In genomic region chr14:60734465-60735242, GRCh38 we compare ENCODE assay signal across 8 cellular contexts. TPM values are rescaled to one million over a fixed set of nuclear protein-coding genes. Genes with fewer than 3 reads are reported as not detected.
DNase-seq lines count a peak whose midpoint lies in the region; TF ChIP-seq lines count a peak whose summit lies in the region.

Gene MNAT1, plus strand, starts transcription at chr14:60734761. Its CDS starts 102 bp downstream, at chr14:60734863.

- WGBS in ovary, 3 donors = 1 to 2% (median 2%) methylated on average over 33 of the region's 33 CpGs
- 2 to 3% methylated on average over 32 to 33 of the region's 33 CpGs for WGBS in thyroid gland, 2 donors

- H3K36me3 ChIP-seq in HAP-1 (replicated peaks) (no peaks in the 10 kb centered on the region), MM.1S (replicated peaks; ENCODE audit: insufficient read depth, low read length) (no peaks in the 10 kb centered on the region), ovary (no peaks in the 10 kb centered on the region), thyroid gland (no peaks in the 10 kb centered on the region)

- intact Hi-C loops in head of caudate nucleus (cut with DNase I) = no loop called here
- intact Hi-C loops in ovary (cut with DNase I) = no loop called here
- intact Hi-C loops in thyroid gland (cut with DNase I) = no loop called here

- peak within 1 kb of the TSS; percentile 83 for H2AFZ ChIP-seq in MM.1S (ENCODE audit: low read length)

- DNase-seq in GDM1 (lab: John Stamatoyannopoulos, UW) (peak; percentile 78), HAP-1 (ENCODE audit: low spot score in 2 of 2) (peak; percentile 82 to 87), MM.1S (peak; percentile 63), SK-N-DZ (ENCODE audit: low spot score) (peak; percentile 83), head of caudate nucleus (peak; percentile 73 to 95 (median 86)), ovary (peak; percentile 69 to 83 (median 74)), thyroid gland (peak; percentile 73 to 80)
- peak; percentile 78 for DNase-seq in activated naive CD4-positive, alpha-beta T cell treated with anti-CD3 and anti-CD28 coated beads, Interleukin-2, amount 10 ng/mL, durations not matched to agents 7 days and 5 days

- no peak for TF ChIP-seq CTCF in MM.1S (IDR thresholded peaks at IDR 0.05; ENCODE audit: low read length)
- peak in 1 of 3 donors; percentile 5 for TF ChIP-seq CTCF in ovary (IDR thresholded peaks at IDR 0.05)
- peak in 3 of 6 experiments; percentile 11 to 18 (median 12) for TF ChIP-seq CTCF in thyroid gland (IDR thresholded peaks at IDR 0.05)

- no peaks in the 10 kb centered on the region for H3K9me2 ChIP-seq in MM.1S (replicated peaks; ENCODE audit: insufficient read depth, low read length)

- H3K4me1 ChIP-seq in HAP-1 = peaks cover 8% of the 10 kb centered on the region; the same call in 1 of the 2 replicates
- H3K4me1 ChIP-seq in MM.1S (ENCODE audit: low read length) = 0 out of 2 replicates have a peak, but pooled peaks cover 3% of the 10 kb centered on the region
- H3K4me1 ChIP-seq in ovary (ENCODE audit: insufficient read depth) = peaks cover 2% of the 10 kb centered on the region
- H3K4me1 ChIP-seq in thyroid gland = peaks cover 0 to 8% of the 10 kb centered on the region in 2 donors

- no peaks in the 10 kb centered on the region for H3K9me3 ChIP-seq in HAP-1
- H3K9me3 ChIP-seq in MM.1S (replicated peaks; ENCODE audit: insufficient read depth, low read length) = no peaks in the 10 kb centered on the region
- no peaks in the 10 kb centered on the region for H3K9me3 ChIP-seq in ovary
- no peaks in the 10 kb centered on the region for H3K9me3 ChIP-seq in thyroid gland

- H3K27ac ChIP-seq in MM.1S (ENCODE audit: low read length) (no peak within 1 kb of the TSS), ovary (peak within 1 kb of the TSS; percentile 64 to 77), thyroid gland (peak within 1 kb of the TSS; percentile 7 to 81 (median 64))

- H3K27me3 ChIP-seq in HAP-1 (ENCODE audit: low read depth) = no peaks in the 10 kb centered on the region
- H3K27me3 ChIP-seq in MM.1S (replicated peaks; ENCODE audit: insufficient read depth, low read length) = no peaks in the 10 kb centered on the region
- H3K27me3 ChIP-seq in ovary = no peaks in the 10 kb centered on the region
- H3K27me3 ChIP-seq in thyroid gland = no peaks in the 10 kb centered on the region

- peak within 1 kb of the TSS; percentile 73 for H3K4me3 ChIP-seq in HAP-1
- peak within 1 kb of the TSS; percentile 88 for H3K4me3 ChIP-seq in MM.1S (ENCODE audit: low read length)
- peak within 1 kb of the TSS; percentile 83 for H3K4me3 ChIP-seq in ovary
- H3K4me3 ChIP-seq in thyroid gland (replicated peaks in 1 of 3) = peak within 1 kb of the TSS; percentile 37 to 80 (median 46)

- H3K79me2 ChIP-seq in MM.1S (ENCODE audit: low read length) = peaks cover 33% of the 10 kb centered on the region

- peak within 1 kb of the TSS; percentile 69 for H3K9ac ChIP-seq in MM.1S (ENCODE audit: low read length)

- H3K4me1 Mint-ChIP-seq in activated naive CD4-positive, alpha-beta T cell treated with anti-CD3 and anti-CD28 coated beads, Interleukin-2, amount 10 ng/mL, durations not matched to agents 7 days and 5 days = peaks cover 27% of the 10 kb centered on the region

- H4K20me1 ChIP-seq in MM.1S (ENCODE audit: insufficient read depth, low read length) = no peaks in the 10 kb centered on the region

- H3K4me2 ChIP-seq in MM.1S (ENCODE audit: low read depth, low read length) = peak within 1 kb of the TSS; percentile 66

- peaks cover 5% of the 10 kb centered on the region for H3K36me3 Mint-ChIP-seq in activated naive CD4-positive, alpha-beta T cell treated with anti-CD3 and anti-CD28 coated beads, Interleukin-2, amount 10 ng/mL, durations not matched to agents 7 days and 5 days

- CTCF ChIA-PET in activated naive CD4-positive, alpha-beta T cell treated with anti-CD3 and anti-CD28 coated beads, Interleukin-2, amount 10 ng/mL, durations not matched to agents 7 days and 5 days (lab: Charles Lee) = no interaction called here

- peak within 1 kb of the TSS; percentile 83 for H3K27ac Mint-ChIP-seq in activated naive CD4-positive, alpha-beta T cell treated with anti-CD3 and anti-CD28 coated beads, Interleukin-2, amount 10 ng/mL, durations not matched to agents 7 days and 5 days

- H3K9me3 Mint-ChIP-seq in activated naive CD4-positive, alpha-beta T cell treated with anti-CD3 and anti-CD28 coated beads, Interleukin-2, amount 10 ng/mL, durations not matched to agents 7 days and 5 days = peaks cover 2% of the 10 kb centered on the region

- TF ChIP-seq POLR2A in ovary (IDR thresholded peaks at IDR 0.05) = peak; percentile 38
- TF ChIP-seq POLR2A in thyroid gland (IDR thresholded peaks at IDR 0.05) = peak in 1 of 2 donors; percentile 62

- H3K27me3 Mint-ChIP-seq in activated naive CD4-positive, alpha-beta T cell treated with anti-CD3 and anti-CD28 coated beads, Interleukin-2, amount 10 ng/mL, durations not matched to agents 7 days and 5 days = peaks cover 25% of the 10 kb centered on the region

- in situ Hi-C loops in HAP-1 (cut with MboI; ENCODE audit: low sequenced_read_pairs) = no loop called here

- no peak for TF ChIP-seq EP300 in ovary (IDR thresholded peaks at IDR 0.05)

- no peaks in the 10 kb centered on the region for H3F3A ChIP-seq in MM.1S (ENCODE audit: insufficient read depth, low read length)

- peak within 1 kb of the TSS; percentile 100 for H3K4me3 Mint-ChIP-seq in activated naive CD4-positive, alpha-beta T cell treated with anti-CD3 and anti-CD28 coated beads, Interleukin-2, amount 10 ng/mL, durations not matched to agents 7 days and 5 days

RNA-seq across cellular contexts. Expression of gene MNAT1, which starts in this region (rescaled TPM):
- 26.5 and 57.6 TPM in 2 replicates for polyA plus RNA-seq in SK-N-DZ (2014; cell fraction: cytosol; rRNA removed)
- polyA plus RNA-seq in SK-N-DZ (2014; cell fraction: nucleus; rRNA removed) = 22.9 and 58.1 TPM in 2 replicates
- total RNA-seq in ovary (10 to 100 TPM; 28.7 to 59.4 (median 44.8) TPM), thyroid gland (10 to 100 TPM; 35.4 to 58.8 (median 47.8) TPM)
- 10 to 100 TPM; 23.0 to 24.0 TPM for polyA plus RNA-seq in ovary
